Comparison of ENCODE assay signal across 20 cellular contexts in the genomic region with DNA sequence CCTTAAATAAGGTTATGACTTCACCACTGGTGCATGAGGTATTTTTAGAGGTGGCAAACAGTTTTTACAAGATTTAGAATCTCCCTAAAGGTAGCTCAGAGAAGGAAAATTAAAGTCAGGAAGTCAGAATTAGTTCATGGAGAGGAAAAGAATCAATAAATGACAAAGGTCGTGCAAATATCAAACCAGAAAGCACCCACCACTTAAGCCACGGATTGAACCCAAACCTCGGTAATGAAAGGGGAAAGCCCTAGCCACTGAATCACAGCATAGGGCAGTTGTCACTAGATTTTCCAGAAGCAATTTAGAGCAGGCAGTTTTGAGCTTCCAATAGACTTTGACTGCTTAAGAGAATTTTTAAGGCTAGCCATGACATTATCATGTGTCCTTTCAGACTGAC.
DNase-seq lines count a peak whose midpoint lies in the region; ATAC-seq and TF ChIP-seq lines count a peak whose summit lies in the region.
"Had no signal": no experiment of that assay in that cellular context is flagged by ENCODE, and none has a peak within 500 bp of the region (broad histone marks: within the 10 kb centered on the region; RNA-seq: fewer than 3 reads in every experiment).

No MANE protein-coding gene starts in this region.

- H3K4me3 ChIP-seq in liver (ENCODE audit: low read depth in 1 of 3, low read length in 3 of 3) (no peak overlapping the region), mesendoderm (ENCODE audit: low read length) (no peak overlapping the region)
- H3K4me3 ChIP-seq: BLaER1 treated with 17β-estradiol and CSF1 and Interleukin-3, amounts not matched to agents 10 nM and 100 nM had no signal

- H2BK15ac ChIP-seq in mesendoderm (replicated peaks; ENCODE audit: low read depth) = no peak overlapping the region

- H3K36me3 ChIP-seq in liver (ENCODE audit: control insufficient read depth in 4 of 4, insufficient read depth in 3 of 4, low read depth in 1 of 4, low read length in 3 of 4) = no peaks in the 10 kb centered on the region
- H3K36me3 ChIP-seq in mesendoderm (ENCODE audit: control insufficient read depth, insufficient read depth, low read length) = no peaks in the 10 kb centered on the region
- H3K36me3 ChIP-seq: BLaER1 treated with 17β-estradiol and CSF1 and Interleukin-3, amounts not matched to agents 10 nM and 100 nM had no signal

- H3K4me3 Mint-ChIP-seq in progenitor cell of endocrine pancreas (ENCODE audit: low read depth) = no peak overlapping the region
- H3K4me3 Mint-ChIP-seq: B cell; CD4-positive, alpha-beta T cell; CD8-positive, alpha-beta T cell had no signal

- peaks cover 7% of the 10 kb centered on the region for H3K9me3 Mint-ChIP-seq in progenitor cell of endocrine pancreas (ENCODE audit: low read depth)

- no peak for TF ChIP-seq CTCF in liver (IDR thresholded peaks at IDR 0.05; ENCODE audit: low read depth, low read length, missing input control)
- no peak for TF ChIP-seq CTCF in progenitor cell of endocrine pancreas (IDR thresholded peaks at IDR 0.05; ENCODE audit: unreplicated experiment)

- peak overlapping the region; percentile 17 for H3K27ac Mint-ChIP-seq in progenitor cell of endocrine pancreas
- H3K27ac Mint-ChIP-seq: B cell; CD4-positive, alpha-beta T cell; CD8-positive, alpha-beta T cell had no signal

- 32% methylated on average over 3 of the region's 3 CpGs for WGBS in liver
- WGBS in mesendoderm (ENCODE audit: extremely low coverage, insufficient coverage, low lambda C conversion rate) = no CpG with 5 or more reads among the region's 3 CpGs

- H3K4me2 ChIP-seq in mesendoderm (ENCODE audit: low read length) = no peak overlapping the region
- H3K4me2 ChIP-seq: BLaER1 treated with 17β-estradiol and CSF1 and Interleukin-3, amounts not matched to agents 10 nM and 100 nM had no signal

- H3K27ac ChIP-seq in liver (ENCODE audit: low read depth in 1 of 2, low read length in 2 of 2) (peak overlapping the region in 1 of 2 donors; percentile 57), mesendoderm (ENCODE audit: low read depth, low read length) (no peak overlapping the region)
- H3K27ac ChIP-seq: BLaER1 treated with 17β-estradiol and CSF1 and Interleukin-3, amounts not matched to agents 10 nM and 100 nM; C4-2B had no signal

- H3K4me1 Mint-ChIP-seq in progenitor cell of endocrine pancreas (ENCODE audit: low read depth) = peaks cover 2% of the 10 kb centered on the region
- H3K4me1 Mint-ChIP-seq: B cell had no signal

- H4K5ac ChIP-seq in mesendoderm (ENCODE audit: low read length) = no peak overlapping the region

- no peaks in the 10 kb centered on the region for H3K9me3 ChIP-seq in liver (ENCODE audit: control insufficient read depth in 4 of 4, low read length in 3 of 4)
- H3K9me3 ChIP-seq: BLaER1 treated with 17β-estradiol and CSF1 and Interleukin-3, amounts not matched to agents 10 nM and 100 nM; Caco-2 had no signal

- H4K8ac ChIP-seq in mesendoderm (ENCODE audit: low read depth, low read length) = peak overlapping the region; percentile 56

- no peak overlapping the region for H2AK5ac ChIP-seq in mesendoderm (ENCODE audit: low read length)

- DNase-seq in left lobe of liver (ENCODE audit: low spot score) = no peak
- no peak for DNase-seq in mesendoderm
- DNase-seq in progenitor cell of endocrine pancreas (ENCODE audit: low spot score, unreplicated experiment) = no peak
- DNase-seq in amygdala (lab: John Stamatoyannopoulos, UW) = no peak
- DNase-seq in AG08396 (ENCODE audit: low spot score) = no peak
- DNase-seq: 8988T; ACHN; AML-193; Caco-2; Calu3; CD4-positive, alpha-beta T cell; CD8-positive, alpha-beta T cell; DMS79 treated with DMSO at 0.1 percent for 48 hours; GF-D8 had no signal

- H3K18ac ChIP-seq in mesendoderm (ENCODE audit: low read length) = no peak overlapping the region

- H3K23ac ChIP-seq in mesendoderm (ENCODE audit: low read length) = no peak overlapping the region

- H3K27me3 ChIP-seq in liver (ENCODE audit: control insufficient read depth in 4 of 4, insufficient read depth in 4 of 4, low read length in 3 of 4) = no peaks in the 10 kb centered on the region
- no peaks in the 10 kb centered on the region for H3K27me3 ChIP-seq in mesendoderm (ENCODE audit: insufficient read depth, low read length, poor library complexity)
- H3K27me3 ChIP-seq: BLaER1 treated with 17β-estradiol and CSF1 and Interleukin-3, amounts not matched to agents 10 nM and 100 nM had no signal

- H3K4me1 ChIP-seq in liver (ENCODE audit: control insufficient read depth in 4 of 4, insufficient read depth in 4 of 4, low read length in 3 of 4) (peaks cover 0 to 11% (median 2%) of the 10 kb centered on the region in 4 donors), mesendoderm (ENCODE audit: control insufficient read depth, low read depth, low read length) (no peaks in the 10 kb centered on the region)
- H3K4me1 ChIP-seq: BLaER1 treated with 17β-estradiol and CSF1 and Interleukin-3, amounts not matched to agents 10 nM and 100 nM; Caco-2 had no signal

- no peak overlapping the region for H2BK5ac ChIP-seq in mesendoderm (ENCODE audit: low read length)

- no peak for TF ChIP-seq POLR2A in GM18505 (IDR thresholded peaks at IDR 0.05; ENCODE audit: borderline replicate concordance, extremely low read depth, insufficient read depth, insufficient read length)

- peak in 1 of 2 donors; percentile 8 for TF ChIP-seq RAD21 in liver (IDR thresholded peaks at IDR 0.05)

- H2BK120ac ChIP-seq in mesendoderm (ENCODE audit: low read depth, low read length) = no peak overlapping the region

- H3K79me2 ChIP-seq in mesendoderm (ENCODE audit: control insufficient read depth, insufficient read depth, low read length) = no peaks in the 10 kb centered on the region

- H3K79me1 ChIP-seq in mesendoderm (ENCODE audit: low read length) = no peaks in the 10 kb centered on the region

- no peak overlapping the region for H3K4ac ChIP-seq in mesendoderm (ENCODE audit: low read depth, low read length)

- H3K27me3 Mint-ChIP-seq in progenitor cell of endocrine pancreas = no peaks in the 10 kb centered on the region
- H3K27me3 Mint-ChIP-seq: B cell; CD4-positive, alpha-beta T cell had no signal

- H3K9ac ChIP-seq in liver (ENCODE audit: low read depth in 1 of 2, low read length in 2 of 2) (no peak overlapping the region), mesendoderm (ENCODE audit: low read length) (no peak overlapping the region)
- H3K9ac ChIP-seq: BLaER1 treated with 17β-estradiol and CSF1 and Interleukin-3, amounts not matched to agents 10 nM and 100 nM had no signal

- ATAC-seq in left lobe of liver (peak; percentile 96), HG03571 (IDR thresholded peaks at IDR 0.05; ENCODE audit: unreplicated experiment) (no peak), GM18505 (IDR thresholded peaks at IDR 0.05; ENCODE audit: unreplicated experiment) (no peak)
- ATAC-seq: CD8-positive, alpha-beta T cell had no signal

- H3K36me3 Mint-ChIP-seq in progenitor cell of endocrine pancreas (ENCODE audit: insufficient read depth) = no peaks in the 10 kb centered on the region
- H3K36me3 Mint-ChIP-seq: CD8-positive, alpha-beta T cell had no signal

- no peak overlapping the region for H3K56ac ChIP-seq in mesendoderm (ENCODE audit: low read length)

TF ChIP-seq in liver, 16 proteins besides CTCF, POLR2A, EP300 and RAD21:
- peak; percentile 60 for TF ChIP-seq HNF4G (IDR thresholded peaks at IDR 0.05)
- TF ChIP-seq TAF1 (conservative IDR thresholded peaks at IDR 0.05) = no peak
- TF ChIP-seq JUND (IDR thresholded peaks at IDR 0.05) = peak in 1 of 2 donors; percentile 38
- TF ChIP-seq EGR1 (IDR thresholded peaks at IDR 0.05; ENCODE audit: low read depth in 2 of 2) = peak in 1 of 2 donors; percentile 19
- no peak for TF ChIP-seq FOXA2 (IDR thresholded peaks at IDR 0.05)
- TF ChIP-seq NR2F2 (IDR thresholded peaks at IDR 0.05) = no peak
- TF ChIP-seq, protein P1, sequence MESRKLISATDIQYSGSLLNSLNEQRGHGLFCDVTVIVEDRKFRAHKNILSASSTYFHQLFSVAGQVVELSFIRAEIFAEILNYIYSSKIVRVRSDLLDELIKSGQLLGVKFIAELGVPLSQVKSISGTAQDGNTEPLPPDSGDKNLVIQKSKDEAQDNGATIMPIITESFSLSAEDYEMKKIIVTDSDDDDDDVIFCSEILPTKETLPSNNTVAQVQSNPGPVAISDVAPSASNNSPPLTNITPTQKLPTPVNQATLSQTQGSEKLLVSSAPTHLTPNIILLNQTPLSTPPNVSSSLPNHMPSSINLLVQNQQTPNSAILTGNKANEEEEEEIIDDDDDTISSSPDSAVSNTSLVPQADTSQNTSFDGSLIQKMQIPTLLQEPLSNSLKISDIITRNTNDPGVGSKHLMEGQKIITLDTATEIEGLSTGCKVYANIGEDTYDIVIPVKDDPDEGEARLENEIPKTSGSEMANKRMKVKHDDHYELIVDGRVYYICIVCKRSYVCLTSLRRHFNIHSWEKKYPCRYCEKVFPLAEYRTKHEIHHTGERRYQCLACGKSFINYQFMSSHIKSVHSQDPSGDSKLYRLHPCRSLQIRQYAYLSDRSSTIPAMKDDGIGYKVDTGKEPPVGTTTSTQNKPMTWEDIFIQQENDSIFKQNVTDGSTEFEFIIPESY (IDR thresholded peaks at IDR 0.05) = no peak
- TF ChIP-seq SP1 (IDR thresholded peaks at IDR 0.05) = peak; percentile 90
- no peak for TF ChIP-seq YY1 (IDR thresholded peaks at IDR 0.05)
- peak; percentile 80 to 89 for TF ChIP-seq HNF4A (conservative IDR thresholded peaks at IDR 0.05)
- no peak for TF ChIP-seq FOXA1 (IDR thresholded peaks at IDR 0.05)
- TF ChIP-seq RXRA (IDR thresholded peaks at IDR 0.05) = peak; percentile 45
- TF ChIP-seq, protein P2, sequence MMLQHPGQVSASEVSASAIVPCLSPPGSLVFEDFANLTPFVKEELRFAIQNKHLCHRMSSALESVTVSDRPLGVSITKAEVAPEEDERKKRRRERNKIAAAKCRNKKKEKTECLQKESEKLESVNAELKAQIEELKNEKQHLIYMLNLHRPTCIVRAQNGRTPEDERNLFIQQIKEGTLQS (IDR thresholded peaks at IDR 0.05) = no peak
